In the genomic region with DNA sequence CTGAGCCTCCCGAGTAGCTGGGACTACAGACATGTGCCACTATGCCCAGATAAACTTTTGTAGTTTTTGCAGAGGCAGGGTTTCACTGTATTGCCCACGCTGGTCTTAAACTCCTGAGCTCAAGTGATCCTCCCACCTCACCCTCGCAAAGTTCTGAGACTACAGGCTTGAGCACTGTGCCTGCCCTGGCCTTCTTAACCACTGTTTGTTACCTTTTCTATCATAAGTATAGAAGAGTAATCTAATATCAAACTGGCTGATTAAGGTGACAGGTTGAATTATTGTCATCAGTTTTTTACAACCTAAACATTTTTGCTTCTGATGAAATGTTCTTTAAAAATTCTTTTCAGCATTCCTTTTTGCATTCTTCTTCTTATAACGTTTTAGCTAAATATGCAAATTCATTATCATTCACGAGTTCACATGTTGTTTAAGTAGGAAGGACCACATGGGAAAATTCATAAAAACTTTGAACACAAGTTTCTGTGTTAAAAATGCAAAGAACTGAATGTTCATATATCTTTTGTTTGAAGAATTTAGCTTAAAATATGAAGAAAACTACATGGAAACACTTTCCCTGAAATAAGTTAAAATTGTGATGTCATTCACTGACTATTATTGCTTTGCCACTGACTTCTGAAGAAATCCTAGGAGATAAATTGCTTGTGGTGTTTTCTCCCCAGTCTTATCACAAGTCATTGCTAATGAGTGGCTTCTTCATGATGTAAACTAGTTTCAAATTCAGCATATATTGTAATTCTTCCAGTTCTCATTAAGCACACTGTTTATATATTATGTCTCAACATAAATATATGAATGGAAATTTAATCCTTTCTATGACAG, we compare ENCODE assay signal across 1 cellular context.
TF ChIP-seq lines count a peak whose summit lies in the region.

No MANE protein-coding gene starts in this region.

TF ChIP-seq in K562, 482 proteins besides CTCF, POLR2A, EP300 and RAD21 (continued from another document and continues in another):
- TF ChIP-seq ZNF584 (CRISPR knock-in tag; IDR thresholded peaks at IDR 0.05; ENCODE audit: low read depth): 0 out of 2 replicates have a peak, but pooled peaks have one; percentile 35
- TF ChIP-seq DIDO1 (tag; IDR thresholded peaks at IDR 0.05; ENCODE audit: low read depth): no peak
- TF ChIP-seq HDAC6 (IDR thresholded peaks at IDR 0.05; ENCODE audit: low read depth, low read length): no peak
- 0 out of 2 replicates have a peak, but pooled peaks have one; percentile 6 for TF ChIP-seq ZNF589 (CRISPR knock-in tag; IDR thresholded peaks at IDR 0.05; ENCODE audit: low read depth)
- TF ChIP-seq SNIP1 (IDR thresholded peaks at IDR 0.05; ENCODE audit: low read depth): no peak
- TF ChIP-seq, protein P1, sequence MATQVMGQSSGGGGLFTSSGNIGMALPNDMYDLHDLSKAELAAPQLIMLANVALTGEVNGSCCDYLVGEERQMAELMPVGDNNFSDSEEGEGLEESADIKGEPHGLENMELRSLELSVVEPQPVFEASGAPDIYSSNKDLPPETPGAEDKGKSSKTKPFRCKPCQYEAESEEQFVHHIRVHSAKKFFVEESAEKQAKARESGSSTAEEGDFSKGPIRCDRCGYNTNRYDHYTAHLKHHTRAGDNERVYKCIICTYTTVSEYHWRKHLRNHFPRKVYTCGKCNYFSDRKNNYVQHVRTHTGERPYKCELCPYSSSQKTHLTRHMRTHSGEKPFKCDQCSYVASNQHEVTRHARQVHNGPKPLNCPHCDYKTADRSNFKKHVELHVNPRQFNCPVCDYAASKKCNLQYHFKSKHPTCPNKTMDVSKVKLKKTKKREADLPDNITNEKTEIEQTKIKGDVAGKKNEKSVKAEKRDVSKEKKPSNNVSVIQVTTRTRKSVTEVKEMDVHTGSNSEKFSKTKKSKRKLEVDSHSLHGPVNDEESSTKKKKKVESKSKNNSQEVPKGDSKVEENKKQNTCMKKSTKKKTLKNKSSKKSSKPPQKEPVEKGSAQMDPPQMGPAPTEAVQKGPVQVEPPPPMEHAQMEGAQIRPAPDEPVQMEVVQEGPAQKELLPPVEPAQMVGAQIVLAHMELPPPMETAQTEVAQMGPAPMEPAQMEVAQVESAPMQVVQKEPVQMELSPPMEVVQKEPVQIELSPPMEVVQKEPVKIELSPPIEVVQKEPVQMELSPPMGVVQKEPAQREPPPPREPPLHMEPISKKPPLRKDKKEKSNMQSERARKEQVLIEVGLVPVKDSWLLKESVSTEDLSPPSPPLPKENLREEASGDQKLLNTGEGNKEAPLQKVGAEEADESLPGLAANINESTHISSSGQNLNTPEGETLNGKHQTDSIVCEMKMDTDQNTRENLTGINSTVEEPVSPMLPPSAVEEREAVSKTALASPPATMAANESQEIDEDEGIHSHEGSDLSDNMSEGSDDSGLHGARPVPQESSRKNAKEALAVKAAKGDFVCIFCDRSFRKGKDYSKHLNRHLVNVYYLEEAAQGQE (CRISPR knock-in tag; IDR thresholded peaks at IDR 0.05; ENCODE audit: low read depth): no peak
- no peak for TF ChIP-seq HDAC1 (IDR thresholded peaks at IDR 0.05)
- TF ChIP-seq ARNT (IDR thresholded peaks at IDR 0.05): no peak
- TF ChIP-seq CXXC5 (CRISPR knock-in tag; IDR thresholded peaks at IDR 0.05): no peak
- no peak for TF ChIP-seq NFE2L1 (tag; IDR thresholded peaks at IDR 0.05; ENCODE audit: borderline replicate concordance, low read depth)
- TF ChIP-seq, protein P2, sequence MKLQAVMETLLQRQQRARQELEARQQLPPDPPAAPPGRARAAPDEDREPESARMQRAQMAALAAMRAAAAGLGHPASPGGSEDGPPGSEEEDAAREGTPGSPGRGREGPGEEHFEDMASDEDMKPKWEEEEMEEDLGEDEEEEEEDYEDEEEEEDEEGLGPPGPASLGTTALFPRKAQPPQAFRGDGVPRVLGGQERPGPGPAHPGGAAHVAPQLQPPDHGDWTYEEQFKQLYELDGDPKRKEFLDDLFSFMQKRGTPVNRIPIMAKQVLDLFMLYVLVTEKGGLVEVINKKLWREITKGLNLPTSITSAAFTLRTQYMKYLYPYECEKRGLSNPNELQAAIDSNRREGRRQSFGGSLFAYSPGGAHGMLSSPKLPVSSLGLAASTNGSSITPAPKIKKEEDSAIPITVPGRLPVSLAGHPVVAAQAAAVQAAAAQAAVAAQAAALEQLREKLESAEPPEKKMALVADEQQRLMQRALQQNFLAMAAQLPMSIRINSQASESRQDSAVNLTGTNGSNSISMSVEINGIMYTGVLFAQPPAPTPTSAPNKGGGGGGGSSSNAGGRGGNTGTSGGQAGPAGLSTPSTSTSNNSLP (IDR thresholded peaks at IDR 0.05; ENCODE audit: borderline replicate concordance, low read depth, low read length): 0 out of 2 replicates have a peak, but pooled peaks have one; percentile 3
- peak; percentile 40 for TF ChIP-seq DACH1 (IDR thresholded peaks at IDR 0.05; ENCODE audit: partially characterized antibody)
- 0 out of 2 replicates have a peak, but pooled peaks have one; percentile 60 for TF ChIP-seq DPF2 (IDR thresholded peaks at IDR 0.05)
- TF ChIP-seq ZFX (CRISPR knock-in tag; IDR thresholded peaks at IDR 0.05): peak; percentile 38; the same call in 1 of the 2 replicates
- TF ChIP-seq NCOR1 (IDR thresholded peaks at IDR 0.05): no peak
- TF ChIP-seq STAT5B (CRISPR knock-in tag; IDR thresholded peaks at IDR 0.05): no peak
- TF ChIP-seq ZNF668 (CRISPR knock-in tag; IDR thresholded peaks at IDR 0.05): no peak
- no peak for TF ChIP-seq CEBPG (CRISPR knock-in tag; IDR thresholded peaks at IDR 0.05)
- TF ChIP-seq CEBPG (tag; conservative IDR thresholded peaks at IDR 0.05 in 1 of 2, IDR thresholded peaks at IDR 0.05 in 1 of 2): peak; percentile 45 to 60; a peak in 2 of 4 replicates
- peak; percentile 7; the same call in 1 of the 2 replicates for TF ChIP-seq NR2C2 (CRISPR knock-in tag; IDR thresholded peaks at IDR 0.05)
- TF ChIP-seq NR2C2 (tag; IDR thresholded peaks at IDR 0.05): no peak; the same call in 1 of the 2 replicates
- no peak for TF ChIP-seq E2F3 (CRISPR knock-in tag; IDR thresholded peaks at IDR 0.05)
- TF ChIP-seq C11orf30 (IDR thresholded peaks at IDR 0.05; ENCODE audit: low read depth): peak; percentile 73
- TF ChIP-seq MEIS2 (IDR thresholded peaks at IDR 0.05; ENCODE audit: partially characterized antibody): peak; percentile 72
- TF ChIP-seq, protein P3, sequence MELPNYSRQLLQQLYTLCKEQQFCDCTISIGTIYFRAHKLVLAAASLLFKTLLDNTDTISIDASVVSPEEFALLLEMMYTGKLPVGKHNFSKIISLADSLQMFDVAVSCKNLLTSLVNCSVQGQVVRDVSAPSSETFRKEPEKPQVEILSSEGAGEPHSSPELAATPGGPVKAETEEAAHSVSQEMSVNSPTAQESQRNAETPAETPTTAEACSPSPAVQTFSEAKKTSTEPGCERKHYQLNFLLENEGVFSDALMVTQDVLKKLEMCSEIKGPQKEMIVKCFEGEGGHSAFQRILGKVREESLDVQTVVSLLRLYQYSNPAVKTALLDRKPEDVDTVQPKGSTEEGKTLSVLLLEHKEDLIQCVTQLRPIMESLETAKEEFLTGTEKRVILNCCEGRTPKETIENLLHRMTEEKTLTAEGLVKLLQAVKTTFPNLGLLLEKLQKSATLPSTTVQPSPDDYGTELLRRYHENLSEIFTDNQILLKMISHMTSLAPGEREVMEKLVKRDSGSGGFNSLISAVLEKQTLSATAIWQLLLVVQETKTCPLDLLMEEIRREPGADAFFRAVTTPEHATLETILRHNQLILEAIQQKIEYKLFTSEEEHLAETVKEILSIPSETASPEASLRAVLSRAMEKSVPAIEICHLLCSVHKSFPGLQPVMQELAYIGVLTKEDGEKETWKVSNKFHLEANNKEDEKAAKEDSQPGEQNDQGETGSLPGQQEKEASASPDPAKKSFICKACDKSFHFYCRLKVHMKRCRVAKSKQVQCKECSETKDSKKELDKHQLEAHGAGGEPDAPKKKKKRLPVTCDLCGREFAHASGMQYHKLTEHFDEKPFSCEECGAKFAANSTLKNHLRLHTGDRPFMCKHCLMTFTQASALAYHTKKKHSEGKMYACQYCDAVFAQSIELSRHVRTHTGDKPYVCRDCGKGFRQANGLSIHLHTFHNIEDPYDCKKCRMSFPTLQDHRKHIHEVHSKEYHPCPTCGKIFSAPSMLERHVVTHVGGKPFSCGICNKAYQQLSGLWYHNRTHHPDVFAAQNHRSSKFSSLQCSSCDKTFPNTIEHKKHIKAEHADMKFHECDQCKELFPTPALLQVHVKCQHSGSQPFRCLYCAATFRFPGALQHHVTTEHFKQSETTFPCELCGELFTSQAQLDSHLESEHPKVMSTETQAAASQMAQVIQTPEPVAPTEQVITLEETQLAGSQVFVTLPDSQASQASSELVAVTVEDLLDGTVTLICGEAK (IDR thresholded peaks at IDR 0.05): no peak
- TF ChIP-seq, protein P3 (CRISPR knock-in tag; IDR thresholded peaks at IDR 0.05): no peak
- TF ChIP-seq STAT5A (IDR thresholded peaks at IDR 0.05; ENCODE audit: borderline replicate concordance, low read length): no peak
- TF ChIP-seq RCOR1 (IDR thresholded peaks at IDR 0.05; ENCODE audit: borderline replicate concordance in 1 of 2, low read depth in 2 of 2, low read length in 2 of 2): 0 out of 4 replicates have a peak, but pooled peaks of 1 of the 2 experiments have one; percentile 13
- peak; percentile 68 for TF ChIP-seq CEBPB (tag; IDR thresholded peaks at IDR 0.05)
- TF ChIP-seq, protein P4, sequence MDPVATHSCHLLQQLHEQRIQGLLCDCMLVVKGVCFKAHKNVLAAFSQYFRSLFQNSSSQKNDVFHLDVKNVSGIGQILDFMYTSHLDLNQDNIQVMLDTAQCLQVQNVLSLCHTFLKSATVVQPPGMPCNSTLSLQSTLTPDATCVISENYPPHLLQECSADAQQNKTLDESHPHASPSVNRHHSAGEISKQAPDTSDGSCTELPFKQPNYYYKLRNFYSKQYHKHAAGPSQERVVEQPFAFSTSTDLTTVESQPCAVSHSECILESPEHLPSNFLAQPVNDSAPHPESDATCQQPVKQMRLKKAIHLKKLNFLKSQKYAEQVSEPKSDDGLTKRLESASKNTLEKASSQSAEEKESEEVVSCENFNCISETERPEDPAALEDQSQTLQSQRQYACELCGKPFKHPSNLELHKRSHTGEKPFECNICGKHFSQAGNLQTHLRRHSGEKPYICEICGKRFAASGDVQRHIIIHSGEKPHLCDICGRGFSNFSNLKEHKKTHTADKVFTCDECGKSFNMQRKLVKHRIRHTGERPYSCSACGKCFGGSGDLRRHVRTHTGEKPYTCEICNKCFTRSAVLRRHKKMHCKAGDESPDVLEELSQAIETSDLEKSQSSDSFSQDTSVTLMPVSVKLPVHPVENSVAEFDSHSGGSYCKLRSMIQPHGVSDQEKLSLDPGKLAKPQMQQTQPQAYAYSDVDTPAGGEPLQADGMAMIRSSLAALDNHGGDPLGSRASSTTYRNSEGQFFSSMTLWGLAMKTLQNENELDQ (CRISPR knock-in tag; IDR thresholded peaks at IDR 0.05; ENCODE audit: borderline replicate concordance): no peak
- TF ChIP-seq, protein P5, sequence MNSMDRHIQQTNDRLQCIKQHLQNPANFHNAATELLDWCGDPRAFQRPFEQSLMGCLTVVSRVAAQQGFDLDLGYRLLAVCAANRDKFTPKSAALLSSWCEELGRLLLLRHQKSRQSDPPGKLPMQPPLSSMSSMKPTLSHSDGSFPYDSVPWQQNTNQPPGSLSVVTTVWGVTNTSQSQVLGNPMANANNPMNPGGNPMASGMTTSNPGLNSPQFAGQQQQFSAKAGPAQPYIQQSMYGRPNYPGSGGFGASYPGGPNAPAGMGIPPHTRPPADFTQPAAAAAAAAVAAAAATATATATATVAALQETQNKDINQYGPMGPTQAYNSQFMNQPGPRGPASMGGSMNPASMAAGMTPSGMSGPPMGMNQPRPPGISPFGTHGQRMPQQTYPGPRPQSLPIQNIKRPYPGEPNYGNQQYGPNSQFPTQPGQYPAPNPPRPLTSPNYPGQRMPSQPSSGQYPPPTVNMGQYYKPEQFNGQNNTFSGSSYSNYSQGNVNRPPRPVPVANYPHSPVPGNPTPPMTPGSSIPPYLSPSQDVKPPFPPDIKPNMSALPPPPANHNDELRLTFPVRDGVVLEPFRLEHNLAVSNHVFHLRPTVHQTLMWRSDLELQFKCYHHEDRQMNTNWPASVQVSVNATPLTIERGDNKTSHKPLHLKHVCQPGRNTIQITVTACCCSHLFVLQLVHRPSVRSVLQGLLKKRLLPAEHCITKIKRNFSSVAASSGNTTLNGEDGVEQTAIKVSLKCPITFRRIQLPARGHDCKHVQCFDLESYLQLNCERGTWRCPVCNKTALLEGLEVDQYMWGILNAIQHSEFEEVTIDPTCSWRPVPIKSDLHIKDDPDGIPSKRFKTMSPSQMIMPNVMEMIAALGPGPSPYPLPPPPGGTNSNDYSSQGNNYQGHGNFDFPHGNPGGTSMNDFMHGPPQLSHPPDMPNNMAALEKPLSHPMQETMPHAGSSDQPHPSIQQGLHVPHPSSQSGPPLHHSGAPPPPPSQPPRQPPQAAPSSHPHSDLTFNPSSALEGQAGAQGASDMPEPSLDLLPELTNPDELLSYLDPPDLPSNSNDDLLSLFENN (IDR thresholded peaks at IDR 0.05; ENCODE audit: low read depth in 2 of 2, low read length in 2 of 2): no peak
